10 cellular contexts compared by ENCODE assay signal in the genomic region with DNA sequence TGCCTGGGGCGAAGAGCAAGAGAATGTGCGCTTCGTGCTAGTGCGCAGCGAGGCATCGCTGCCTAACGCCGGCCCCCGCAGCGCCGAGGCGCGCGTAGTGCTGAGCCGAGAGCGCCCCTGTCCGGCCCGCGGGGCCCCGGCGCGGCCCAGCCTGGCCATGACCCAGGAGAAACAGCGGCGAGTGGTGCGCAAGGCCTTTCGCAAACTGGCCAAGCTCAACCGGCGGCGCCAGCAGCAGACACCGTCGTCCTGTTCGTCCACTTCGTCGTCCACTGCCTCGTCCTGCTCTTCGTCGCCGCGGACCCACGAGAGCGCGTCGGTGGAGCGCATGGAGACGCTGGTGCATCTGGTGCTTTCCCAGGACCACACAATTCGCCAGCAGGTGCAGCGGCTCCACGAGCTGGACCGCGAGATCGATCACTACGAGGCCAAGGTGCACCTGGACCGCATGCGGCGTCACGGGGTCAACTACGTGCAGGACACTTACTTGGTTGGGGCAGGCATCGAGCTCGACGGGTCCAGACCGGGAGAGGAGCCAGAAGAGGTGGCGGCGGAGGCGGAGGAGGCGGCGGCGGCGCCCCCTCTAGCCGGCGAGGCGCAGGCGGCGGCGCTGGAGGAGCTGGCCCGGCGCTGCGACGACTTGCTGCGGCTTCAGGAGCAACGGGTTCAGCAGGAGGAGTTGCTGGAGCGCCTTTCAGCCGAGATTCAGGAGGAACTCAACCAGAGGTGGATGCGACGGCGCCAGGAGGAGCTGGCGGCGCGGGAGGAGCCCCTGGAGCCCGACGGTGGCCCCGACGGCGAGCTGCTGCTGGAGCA. TPM values are rescaled to one million over a fixed set of nuclear protein-coding genes. Genes with fewer than 3 reads are reported as not detected.
A peak's percentile ranks its signal among the peaks of the same experiment; 100 is the strongest.
DNase-seq lines count a peak whose midpoint lies in the region; FAIRE-seq and TF ChIP-seq lines count a peak whose summit lies in the region.
"Had no signal": no experiment of that assay in that cellular context is flagged by ENCODE, and none has a peak within 500 bp of the region (broad histone marks: within the 10 kb centered on the region; RNA-seq: fewer than 3 reads in every experiment).

No MANE protein-coding gene starts in this region.

- peak overlapping the region; percentile 6; the same call in 1 of the 2 replicates for H2BK20ac ChIP-seq in H1 (ENCODE audit: low read length)

- peaks cover 2 to 5% of the 10 kb centered on the region in 2 experiments for H4K20me1 ChIP-seq in H1 (replicated peaks in 1 of 2; ENCODE audit: control insufficient read depth in 1 of 2, insufficient read depth in 2 of 2, low read length in 2 of 2)

- TF ChIP-seq RAD21 in H1 (IDR thresholded peaks at IDR 0.05 in 1 of 2, conservative IDR thresholded peaks at IDR 0.05 in 1 of 2; ENCODE audit: low read depth in 2 of 2, low read length in 2 of 2), result peak; percentile 22 to 52; a peak in 2 of 4 replicates

- H3K27ac ChIP-seq in H1 (ENCODE audit: low read depth, low read length) (no peak overlapping the region), mesodermal cell (ENCODE audit: low read depth, low read length, severe bottlenecking) (no peak overlapping the region)
- no peak overlapping the region for H3K27ac ChIP-seq in effector memory CD4-positive, alpha-beta T cell (ENCODE audit: insufficient read depth, low read length, poor library complexity, severe bottlenecking)

- H3K9me3 ChIP-seq in H1 (ENCODE audit: insufficient read depth in 2 of 2, low read depth in 1 of 2, low read length in 1 of 2) (peaks cover 0 to 6% of the 10 kb centered on the region in 2 experiments; a peak in 2 of 4 replicates), mesodermal cell (ENCODE audit: control insufficient read depth, low read length) (no peaks in the 10 kb centered on the region)
- H3K9me3 ChIP-seq in effector memory CD4-positive, alpha-beta T cell (ENCODE audit: control insufficient read depth, low read length), result no peaks in the 10 kb centered on the region

- POLR2A ChIA-PET in H1 (lab: Charles Lee; ENCODE audit: partially characterized antibody), result interaction anchor here (0.7 to 1.6 kb wide), 5 partner anchors 13 to 146 kb away, joined by 3 read pairs; no protein-coding TSS in a partner anchor

- no peak overlapping the region for H2BK5ac ChIP-seq in H1 (ENCODE audit: low read depth, low read length)

- FAIRE-seq in H1 (lab: Jason Lieb, UNC), result no peak

- CTCF ChIA-PET in H1 (lab: Charles Lee; ENCODE audit: partially characterized antibody), result interaction anchor here (0.6 to 2.1 kb wide), 13 partner anchors 12 to 1010 kb away, joined by 3 to 8 read pairs (median 3); no protein-coding TSS in a partner anchor

- DNase-seq in COR-L47 (lab: John Stamatoyannopoulos, UW) (peak; percentile 31), M059J (ENCODE audit: low read depth) (peak; percentile 36), H1 (ENCODE audit: low read depth in 1 of 2, low spot score in 2 of 2) (peak; percentile 17 to 84), pons (ENCODE audit: low spot score) (no peak), NCI-H2107 treated with DMSO at 0.1 percent for 48 hours (lab: John Stamatoyannopoulos, UW; ENCODE audit: unreplicated experiment) (no peak)
- DNase-seq in stimulated activated CD4-positive, alpha-beta T cell treated with anti-CD3 and anti-CD28 coated beads, Interleukin-4, amount 100 ng/mL, for 1 hour, result no peak
- no peak for DNase-seq in effector memory CD4-positive, alpha-beta T cell
- DNase-seq: activated B cell treated with CpG ODN at 0.5 μM for 24 hours; stimulated activated naive CD4-positive, alpha-beta T cell had no signal

- H3K36me3 ChIP-seq in H1 (ENCODE audit: control insufficient read depth in 2 of 4, insufficient read depth in 4 of 4, low read length in 3 of 4), result no peaks in the 10 kb centered on the region
- no peaks in the 10 kb centered on the region for H3K36me3 ChIP-seq in mesodermal cell (ENCODE audit: control insufficient read depth, insufficient read depth, low read length)
- no peaks in the 10 kb centered on the region for H3K36me3 ChIP-seq in effector memory CD4-positive, alpha-beta T cell (ENCODE audit: control insufficient read depth, insufficient read depth, low read length)

- H3K79me2 ChIP-seq in H1 (ENCODE audit: control insufficient read depth in 1 of 2, insufficient read depth in 2 of 2, low read length in 2 of 2), result no peaks in the 10 kb centered on the region

- H3K4me1 ChIP-seq in H1 (replicated peaks in 1 of 4; ENCODE audit: control insufficient read depth in 3 of 4, insufficient read depth in 4 of 4, low read length in 3 of 4) (peaks cover 6 to 32% (median 18%) of the 10 kb centered on the region in 4 experiments), mesodermal cell (ENCODE audit: control insufficient read depth, insufficient read depth, low read length, poor library complexity, severe bottlenecking) (peaks cover 14% of the 10 kb centered on the region)
- peaks cover 5% of the 10 kb centered on the region for H3K4me1 ChIP-seq in effector memory CD4-positive, alpha-beta T cell (ENCODE audit: control insufficient read depth, insufficient read depth, low read length, poor library complexity, severe bottlenecking)

- no peak overlapping the region for H4K5ac ChIP-seq in H1 (ENCODE audit: insufficient read length, low read depth, low read length)

- TF ChIP-seq POLR2A in H1 (IDR thresholded peaks at IDR 0.05; ENCODE audit: control extremely low read depth in 1 of 2, low read depth in 2 of 2, low read length in 2 of 2), result no peak

- no peak overlapping the region for H2BK120ac ChIP-seq in H1 (replicated peaks; ENCODE audit: low read depth, low read length)

- peak overlapping the region; percentile 93; the same call in 1 of the 2 replicates for H2BK15ac ChIP-seq in H1 (ENCODE audit: low read length)

- no peak for TF ChIP-seq EP300 in H1 (IDR thresholded peaks at IDR 0.05; ENCODE audit: borderline replicate concordance in 1 of 2, low read depth in 2 of 2, low read length in 2 of 2)

- no peak overlapping the region for H2AK5ac ChIP-seq in H1 (ENCODE audit: low read depth, low read length)

- H3K56ac ChIP-seq in H1 (replicated peaks; ENCODE audit: insufficient read length, low read depth, low read length), result no peak overlapping the region

- peak overlapping the region; percentile 56; the same call in 1 of the 2 replicates for H2AFZ ChIP-seq in H1 (ENCODE audit: low read length)

- peaks cover 21% of the 10 kb centered on the region; the same call in 1 of the 2 replicates for H3K23me2 ChIP-seq in H1 (ENCODE audit: low read depth, low read length)

- H3K4me3 ChIP-seq in H1 (ENCODE audit: extremely low read depth in 1 of 4, insufficient read depth in 2 of 4, low read depth in 3 of 4, low read length in 4 of 4) (peak overlapping the region; percentile 35 to 58 (median 44)), mesodermal cell (ENCODE audit: extremely low read depth, insufficient read depth, low read length, poor library complexity, severe bottlenecking) (peak overlapping the region; percentile 40)
- no peak overlapping the region for H3K4me3 ChIP-seq in effector memory CD4-positive, alpha-beta T cell (ENCODE audit: insufficient read depth, low read depth, low read length, poor library complexity, severe bottlenecking)

- H3K23ac ChIP-seq in H1 (ENCODE audit: insufficient read length), result no peak overlapping the region

- WGBS in H1 (ENCODE audit: extremely low coverage in 1 of 2, insufficient coverage in 1 of 2, insufficient read length in 1 of 2, insufficient replicate concordance in 2 of 2, low coverage in 1 of 2, low lambda C conversion rate in 2 of 2, missing lambda C conversion rate in 1 of 2), 2 experiments, result 4% methylated on average over 80 of the region's 93 CpGs; no CpG with 5 or more reads in 1 of the 2 experiments
- 1 to 2% methylated on average over 74 to 86 of the region's 93 CpGs for WGBS in mesodermal cell (ENCODE audit: insufficient coverage in 2 of 2), 2 experiments

- no peak overlapping the region for H3K9ac ChIP-seq in H1 (replicated peaks in 1 of 4; ENCODE audit: extremely low read depth in 1 of 4, low read depth in 3 of 4, low read length in 3 of 4)

- peak overlapping the region; percentile 84; the same call in 1 of the 2 replicates for H3K18ac ChIP-seq in H1 (ENCODE audit: extremely low read depth, low read length)

- H4K8ac ChIP-seq in H1 (ENCODE audit: extremely low read depth, insufficient read depth, low read length), result peak overlapping the region; percentile 71

- H3K27me3 ChIP-seq in H1 (replicated peaks in 1 of 4; ENCODE audit: control insufficient read depth in 3 of 4, extremely low read depth in 1 of 4, insufficient read depth in 3 of 4, low read length in 3 of 4), result peaks cover 13 to 56% (median 40%) of the 10 kb centered on the region in 4 experiments
- peaks cover 27% of the 10 kb centered on the region for H3K27me3 ChIP-seq in effector memory CD4-positive, alpha-beta T cell (replicated peaks; ENCODE audit: control insufficient read depth, insufficient read depth, low read length, poor library complexity, severe bottlenecking)

- H3K4ac ChIP-seq in H1 (replicated peaks; ENCODE audit: insufficient read length, low read depth, low read length), result peak overlapping the region; percentile 46

- H3K14ac ChIP-seq in H1 (ENCODE audit: insufficient read length), result no peak overlapping the region

- H2BK12ac ChIP-seq in H1 (ENCODE audit: low read depth, low read length), result peak overlapping the region; percentile 63; the same call in 1 of the 2 replicates

- peak overlapping the region; percentile 87 to 97 for H3K4me2 ChIP-seq in H1 (ENCODE audit: insufficient read depth in 1 of 2, low read depth in 2 of 2, low read length in 2 of 2)

- no peak overlapping the region for H4K91ac ChIP-seq in H1 (replicated peaks; ENCODE audit: insufficient read length, low read length)

- H3K79me1 ChIP-seq in H1 (ENCODE audit: low read depth, low read length), result no peaks in the 10 kb centered on the region

- peak; percentile 16 to 27 (median 18); a peak in 3 of 4 replicates for TF ChIP-seq CTCF in H1 (IDR thresholded peaks at IDR 0.05; ENCODE audit: control extremely low read depth in 1 of 3, insufficient read depth in 1 of 3, low read depth in 1 of 3, low read length in 3 of 3)

TF ChIP-seq in H1, 55 proteins besides CTCF, POLR2A, EP300 and RAD21 (continues in another document):
- TF ChIP-seq CHD1 (IDR thresholded peaks at IDR 0.05; ENCODE audit: low read depth, low read length), result no peak

RNA-seq across cellular contexts. Expression of a gene that starts 1.0 kb away (rescaled TPM):
- total RNA-seq in M059J (2014; rRNA removed; shearing (Covaris generic)), result not detected in 2 replicates
- total RNA-seq in H1 (2021; fragmentation: NEBNext Ultra II Directional; extraction: Animal tissue kit (Norgen Biotek cat#: 25700)), result 1.5 and 1.8 TPM in 2 replicates
- 0.51 and 0.99 TPM in 2 replicates for polyA plus RNA-seq in H1 (2011; rRNA removed)
- polyA plus RNA-seq in H1 (2011; cell fraction: cytosol; rRNA removed), result 0.90 TPM
- 1.2 TPM for polyA plus RNA-seq in H1 (2011; cell fraction: nucleus; rRNA removed)
- polyA plus RNA-seq in H1 (2012, experiment 1 of 2), result 0.75 to 1.2 TPM (median 1.0 TPM) in 4 replicates
- polyA plus RNA-seq in H1 (2012, experiment 2 of 2), result 0.55 TPM
- polyA plus RNA-seq in H1 (2013, experiment 1 of 2), result 1.1 TPM
- polyA plus RNA-seq in H1 (2013, experiment 2 of 2), result 1.1 TPM
- polyA minus RNA-seq in H1 (2011; rRNA and poly(A)+ RNA removed), result 0.98 TPM in 2 replicates
- 1.5 TPM for polyA minus RNA-seq in H1 (2011; cell fraction: cytosol; rRNA and poly(A)+ RNA removed)
- polyA minus RNA-seq in H1 (2011; cell fraction: nucleus; rRNA and poly(A)+ RNA removed), result 3.3 TPM
- polyA plus RNA-seq in mesodermal cell (2013, experiment 1 of 2), result 0.63 TPM
- 0.46 TPM for polyA plus RNA-seq in mesodermal cell (2013, experiment 2 of 2)
- total RNA-seq: activated B cell treated with CpG ODN at 0.5 μM for 24 hours had no signal

Comparison
In these comparisons a context has a peak if more than half of its experiments do, and no peak if none do; other contexts are left out.
1. DNase-seq: peak in COR-L47 (single experiment), M059J (single experiment) and H1 (2 of 2); none in pons (single experiment), stimulated activated CD4-positive, alpha-beta T cell treated with anti-CD3 and anti-CD28 coated beads, Interleukin-4, amount 100 ng/mL, for 1 hour (single experiment), NCI-H2107 treated with DMSO at 0.1 percent for 48 hours (single experiment) and effector memory CD4-positive, alpha-beta T cell (0 of 3).